Comparison of ENCODE assay signal across 14 cellular contexts in genomic region chr15:92661069-92661468, GRCh38. TPM values are rescaled to one million over a fixed set of nuclear protein-coding genes. Genes with fewer than 3 reads are reported as not detected.
DNase-seq lines count a peak whose midpoint lies in the region; ATAC-seq, FAIRE-seq and TF ChIP-seq lines count a peak whose summit lies in the region.
"Had no signal": no experiment of that assay in that cellular context is flagged by ENCODE, and none has a peak within 500 bp of the region (broad histone marks: within the 10 kb centered on the region; RNA-seq: fewer than 3 reads in every experiment).

No MANE protein-coding gene starts in this region.

- no peak for FAIRE-seq in HepG2 (lab: Jason Lieb, UNC)
- FAIRE-seq: A204.1 had no signal

- H3K9ac ChIP-seq in HepG2 (ENCODE audit: insufficient read depth, low read depth, low read length) = no peak overlapping the region

- no peaks in the 10 kb centered on the region for H4K20me1 ChIP-seq in HepG2 (ENCODE audit: insufficient read depth, low read length)

- no peak for TF ChIP-seq POLR2A in HepG2 (IDR thresholded peaks at IDR 0.05; ENCODE audit: insufficient read depth in 1 of 2, low read depth in 2 of 2, low read length in 2 of 2)
- TF ChIP-seq POLR2A in right lobe of liver (IDR thresholded peaks at IDR 0.05) = no peak
- TF ChIP-seq POLR2A in esophagus muscularis mucosa (IDR thresholded peaks at IDR 0.05; ENCODE audit: low read depth) = no peak

- no peaks in the 10 kb centered on the region for H3K9me3 Mint-ChIP-seq in naive thymus-derived CD8-positive, alpha-beta T cell
- H3K9me3 Mint-ChIP-seq: CD4-positive, alpha-beta memory T cell had no signal

- H3K4me2 ChIP-seq in HepG2 (ENCODE audit: low read depth, low read length) = no peak overlapping the region

- ATAC-seq in HepG2 (no peak), right lobe of liver (no peak)
- ATAC-seq in naive thymus-derived CD8-positive, alpha-beta T cell = no peak

- no peak overlapping the region for H3K4me3 Mint-ChIP-seq in naive thymus-derived CD8-positive, alpha-beta T cell
- H3K4me3 Mint-ChIP-seq: B cell; CD4-positive, alpha-beta memory T cell; H9 had no signal

- intact Hi-C loops in HepG2 (cut with micrococcal nuclease; ENCODE audit: unreplicated experiment) = loop anchor here (10.0 kb wide), 1 partner anchor 46 kb away; no protein-coding TSS in a partner anchor
- intact Hi-C loops in right lobe of liver (cut with DNase I) = loop anchor here in 1 of 2 donors (10.0 kb wide), 1 partner anchor 46 kb away; no protein-coding TSS in a partner anchor
- intact Hi-C loops in esophagus muscularis mucosa (cut with DNase I) = no loop called here

- H3K36me3 Mint-ChIP-seq in naive thymus-derived CD8-positive, alpha-beta T cell = no peaks in the 10 kb centered on the region
- H3K36me3 Mint-ChIP-seq: CD4-positive, alpha-beta memory T cell had no signal

- CTCF ChIA-PET in HepG2 (lab: Yijun Ruan, JAX; ENCODE audit: low intra/inter-chr PET ratio, low total read pairs) = no interaction called here

- TF ChIP-seq RAD21 in HepG2 (CRISPR knock-in tag; IDR thresholded peaks at IDR 0.05) = no peak

- TF ChIP-seq CTCF in HepG2 (CRISPR knock-in tag; IDR thresholded peaks at IDR 0.05) (no peak), right lobe of liver (IDR thresholded peaks at IDR 0.05) (no peak), VCaP (conservative IDR thresholded peaks at IDR 0.05) (no peak), esophagus muscularis mucosa (IDR thresholded peaks at IDR 0.05) (no peak)

- H3K4me1 Mint-ChIP-seq in naive thymus-derived CD8-positive, alpha-beta T cell = peaks cover 1 to 3% (median 2%) of the 10 kb centered on the region in 4 donors

- no peak overlapping the region for H2AFZ ChIP-seq in HepG2 (ENCODE audit: low read length)

- in situ Hi-C loops in HepG2 (cut with HindIII; ENCODE audit: extremely low pct_ligation_motif_present, low pct_unique_long_range_greater_than_20kb) = no loop called here

- no peaks in the 10 kb centered on the region for H3K4me1 ChIP-seq in HepG2 (ENCODE audit: insufficient read depth, low read length)
- H3K4me1 ChIP-seq in right lobe of liver = peaks cover 0 to 12% (median 3%) of the 10 kb centered on the region in 4 donors
- H3K4me1 ChIP-seq in esophagus muscularis mucosa = peaks cover 18 to 33% (median 26%) of the 10 kb centered on the region in 4 donors

- POLR2A ChIA-PET in HepG2 (lab: Yijun Ruan, JAX) = no interaction called here
- POLR2A ChIA-PET in naive thymus-derived CD8-positive, alpha-beta T cell (lab: Charles Lee) = no interaction called here

- H3K4me3 ChIP-seq in HepG2 (replicated peaks in 1 of 3; ENCODE audit: insufficient read depth in 1 of 3, low read depth in 2 of 3, low read length in 3 of 3) = no peak overlapping the region
- H3K4me3 ChIP-seq in right lobe of liver = no peak overlapping the region
- H3K4me3 ChIP-seq in esophagus muscularis mucosa = no peak overlapping the region

- no peaks in the 10 kb centered on the region for H3K79me2 ChIP-seq in HepG2 (ENCODE audit: insufficient read depth, low read length)

- TF ChIP-seq EP300 in HepG2 (IDR thresholded peaks at IDR 0.05; ENCODE audit: low read depth in 2 of 2, low read length in 2 of 2) (no peak), HepG2 (CRISPR knock-in tag; IDR thresholded peaks at IDR 0.05; ENCODE audit: borderline replicate concordance) (no peak), esophagus muscularis mucosa (IDR thresholded peaks at IDR 0.05) (no peak)

- H3K27me3 ChIP-seq in HepG2 (ENCODE audit: control insufficient read depth in 1 of 2, insufficient read depth in 2 of 2, low read length in 2 of 2) (peaks cover 0 to 27% of the 10 kb centered on the region in 2 experiments; a peak in 3 of 5 replicates), right lobe of liver (no peaks in the 10 kb centered on the region), esophagus muscularis mucosa (no peaks in the 10 kb centered on the region)

- peaks cover 2 to 16% (median 8%) of the 10 kb centered on the region in 5 donors for H3K27me3 Mint-ChIP-seq in naive thymus-derived CD8-positive, alpha-beta T cell

- no peaks in the 10 kb centered on the region for H3K36me3 ChIP-seq in HepG2 (replicated peaks in 1 of 2; ENCODE audit: control insufficient read depth in 1 of 2, insufficient read depth in 2 of 2, low read length in 2 of 2)
- no peaks in the 10 kb centered on the region for H3K36me3 ChIP-seq in right lobe of liver
- no peaks in the 10 kb centered on the region for H3K36me3 ChIP-seq in esophagus muscularis mucosa

- no peaks in the 10 kb centered on the region for H3K9me3 ChIP-seq in HepG2 (ENCODE audit: low read length)
- no peaks in the 10 kb centered on the region for H3K9me3 ChIP-seq in right lobe of liver
- no peaks in the 10 kb centered on the region for H3K9me3 ChIP-seq in esophagus muscularis mucosa

- WGBS in HepG2 (ENCODE audit: low lambda C conversion rate) = 16% methylated on average over 11 of the region's 11 CpGs
- 73% methylated on average over 6 of the region's 11 CpGs for WGBS in right lobe of liver (ENCODE audit: insufficient coverage, low coverage, low lambda C conversion rate, missing lambda C conversion rate)
- 87% methylated on average over 8 of the region's 11 CpGs for WGBS in esophagus muscularis mucosa

- no peak for DNase-seq in HepG2 (ENCODE audit: low spot score)
- no peak for DNase-seq in right lobe of liver
- DNase-seq in esophagus muscularis mucosa (ENCODE audit: extremely low spot score) = peak; percentile 34
- no peak for DNase-seq in activated T-cell treated with anti-CD3 and anti-CD28 coated beads for 4 hours
- DNase-seq in naive thymus-derived CD8-positive, alpha-beta T cell = no peak
- no peak for DNase-seq in substantia nigra (lab: John Stamatoyannopoulos, UW)
- DNase-seq: C1 segment of cervical spinal cord; CD4-positive, alpha-beta memory T cell; DMS79; GOT3; H9 had no signal

- BruUV-seq in HepG2 (replicated peaks; lab: Mats Ljungman, UMichigan) = no TSS peak

- H3K27ac Mint-ChIP-seq in naive thymus-derived CD8-positive, alpha-beta T cell = no peak overlapping the region
- H3K27ac Mint-ChIP-seq: B cell; CD4-positive, alpha-beta memory T cell; H9 had no signal

- no peak overlapping the region for H3K27ac ChIP-seq in HepG2 (ENCODE audit: extremely low read length, insufficient read depth, low read length)
- no peak overlapping the region for H3K27ac ChIP-seq in right lobe of liver
- peak overlapping the region; percentile 40; the same call in 1 of the 2 replicates for H3K27ac ChIP-seq in VCaP
- no peak overlapping the region for H3K27ac ChIP-seq in esophagus muscularis mucosa (replicated peaks in 1 of 4)
- H3K27ac ChIP-seq in substantia nigra (ENCODE audit: low read depth, low read length, poor library complexity, severe bottlenecking) = no peak overlapping the region

TF ChIP-seq in HepG2, 621 proteins besides CTCF, POLR2A, EP300 and RAD21:
- no peak for TF ChIP-seq TCF7L2 (IDR thresholded peaks at IDR 0.05; ENCODE audit: low read depth, low read length)
- peak; percentile 28; the same call in 1 of the 2 replicates for TF ChIP-seq NFYC (CRISPR knock-in tag; IDR thresholded peaks at IDR 0.05)

RNA-seq across cellular contexts. Expression of gene FAM174B, which starts 5.5 kb away (rescaled TPM):
- total RNA-seq in HepG2 (2016; rRNA removed; fragmentation: Illumina TruSeq; extraction: Trizol) (1.3 and 2.1 TPM in 2 replicates), right lobe of liver (10 to 100 TPM in 1 of 6 experiments, 1 to 10 TPM in 5; 2.0 to 11.9 (median 4.7) TPM), esophagus muscularis mucosa (10 to 100 TPM in 2 of 4 donors, 1 to 10 TPM in 2; 7.5 to 15.2 (median 9.9) TPM)
- 1.6 and 1.7 TPM in 2 replicates for total RNA-seq in HepG2 (2016; cell fraction: cytosol; rRNA removed; fragmentation: Illumina TruSeq; extraction: Trizol; ENCODE audit: low read depth)
- total RNA-seq in HepG2 (2016; cell fraction: insoluble cytoplasmic fraction; rRNA removed; fragmentation: Illumina TruSeq; extraction: Trizol) = 1.1 and 2.1 TPM in 2 replicates
- total RNA-seq in HepG2 (2016; cell fraction: membrane; rRNA removed; fragmentation: Illumina TruSeq; extraction: Trizol) = 1.0 and 1.9 TPM in 2 replicates
- 2.5 and 4.4 TPM in 2 replicates for total RNA-seq in HepG2 (2016; cell fraction: nucleus; rRNA removed; fragmentation: Illumina TruSeq; extraction: Trizol)
- 0.68 and 0.90 TPM in 2 replicates for polyA plus RNA-seq in HepG2 (2011; rRNA removed)
- polyA plus RNA-seq in HepG2 (2011; cell fraction: cytosol; rRNA removed) = 0.47 TPM in 1 of 2 replicates, not detected in the other
- 0.92 and 0.97 TPM in 2 replicates for polyA plus RNA-seq in HepG2 (2011; cell fraction: nucleus; rRNA removed)
- polyA plus RNA-seq in HepG2 (2012) = 0.55 TPM in 2 replicates
- 0.67 TPM in 1 of 2 replicates, not detected in the other for polyA plus RNA-seq in HepG2 (2016; cell fraction: cytosol; fragmentation: Illumina TruSeq; extraction: Trizol; ENCODE audit: low read depth)
- polyA plus RNA-seq in HepG2 (2016; cell fraction: insoluble cytoplasmic fraction; fragmentation: Illumina TruSeq; extraction: Trizol; ENCODE audit: low read depth) = 0.79 and 1.3 TPM in 2 replicates
- polyA plus RNA-seq in HepG2 (2016; cell fraction: membrane; fragmentation: Illumina TruSeq; extraction: Trizol; ENCODE audit: low read depth) = 0.34 and 0.90 TPM in 2 replicates
- 3.7 and 6.7 TPM in 2 replicates for polyA plus RNA-seq in HepG2 (2016; cell fraction: nucleus; fragmentation: Illumina TruSeq; extraction: Trizol; ENCODE audit: insufficient read depth, low read depth)
- 0.22 and 12.1 TPM in 2 replicates for polyA minus RNA-seq in HepG2 (2011; rRNA and poly(A)+ RNA removed; ENCODE audit: low replicate concordance)
- polyA minus RNA-seq in HepG2 (2011; cell fraction: cytosol; rRNA and poly(A)+ RNA removed) = 1.9 TPM in 1 of 2 replicates, not detected in the other
- 3.2 and 4.8 TPM in 2 replicates for polyA minus RNA-seq in HepG2 (2011; cell fraction: nucleus; rRNA and poly(A)+ RNA removed)
- 10 to 100 TPM in 1 of 2 experiments, 1 to 10 TPM in 1; 9.2 to 10.9 TPM for total RNA-seq in naive thymus-derived CD8-positive, alpha-beta T cell
- polyA plus RNA-seq in naive thymus-derived CD8-positive, alpha-beta T cell = 1 to 10 TPM; 3.5 to 6.0 (median 5.9) TPM
